ENCODE assay signal across 13 cellular contexts in the genomic region with DNA sequence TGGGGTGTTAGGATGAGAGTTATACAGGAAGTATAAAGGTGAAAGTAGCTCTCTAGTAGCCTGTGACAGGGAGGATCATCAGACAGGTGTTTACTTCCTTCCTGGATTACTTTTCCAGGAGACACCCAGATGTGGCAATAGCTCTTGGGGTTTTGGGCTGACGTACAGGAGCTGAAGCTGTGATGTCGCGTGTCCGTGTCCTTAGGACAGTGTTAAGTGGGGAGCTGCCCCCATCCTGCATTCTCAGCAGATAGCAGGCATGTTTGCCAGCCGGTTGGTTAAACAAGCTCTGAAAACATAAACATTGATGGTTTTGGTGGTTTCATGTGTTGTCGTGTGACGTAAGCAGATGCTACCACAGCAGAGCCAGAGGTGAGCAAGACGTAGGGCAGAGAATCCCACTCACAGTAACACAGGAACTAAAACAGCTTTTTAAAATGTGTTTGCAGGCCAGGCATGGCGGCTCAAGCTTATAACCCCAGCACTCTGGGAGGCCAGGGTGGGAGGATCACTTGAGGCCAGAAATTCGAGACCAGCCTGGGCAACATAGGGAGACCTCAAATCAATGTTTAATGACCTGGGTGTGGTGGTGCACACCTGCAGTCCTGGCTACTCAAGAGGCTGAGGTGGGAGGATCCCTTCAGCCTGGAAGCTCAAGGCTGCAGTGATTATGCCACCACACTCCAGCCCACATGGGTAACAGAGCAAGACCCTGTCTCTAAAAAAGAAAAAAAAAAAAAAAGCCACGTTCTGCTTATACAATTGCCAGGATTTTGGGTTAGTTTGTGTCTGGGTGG. TPM values are rescaled to one million over a fixed set of nuclear protein-coding genes. Genes with fewer than 3 reads are reported as not detected.
A peak's percentile ranks its signal among the peaks of the same experiment; 100 is the strongest.
DNase-seq lines count a peak whose midpoint lies in the region; ATAC-seq and TF ChIP-seq lines count a peak whose summit lies in the region.
"Had no signal": no experiment of that assay in that cellular context is flagged by ENCODE, and none has a peak within 500 bp of the region (broad histone marks: within the 10 kb centered on the region; RNA-seq: fewer than 3 reads in every experiment).

No MANE protein-coding gene starts in this region.

- TF ChIP-seq CTCF in type B pancreatic cell (conservative IDR thresholded peaks at IDR 0.05) = no peak

- CTCF ChIA-PET in T-cell (lab: Charles Lee) = interaction anchor here in 1 of 2 donors (0.7 to 1.8 kb wide), 8 partner anchors 8 to 817 kb away, joined by 3 to 23 read pairs (median 4); partner anchors contain the start of gene ZC3H18

- H3K27me3 Mint-ChIP-seq in T-cell = no peaks in the 10 kb centered on the region
- H3K27me3 Mint-ChIP-seq in type B pancreatic cell = no peaks in the 10 kb centered on the region
- H3K27me3 Mint-ChIP-seq: stimulated activated memory B cell treated with anti-CD40 and anti-IgM and Interleukin-4, amounts not matched to agents 10 μg/mL and 1 μg/mL and 100 μg/mL, for 72 hours had no signal

- POLR2A ChIA-PET in T-cell (lab: Charles Lee) = interaction anchor here in 1 of 2 donors (0.5 to 1.7 kb wide), 5 partner anchors 30 to 1267 kb away, joined by 3 to 12 read pairs (median 3); partner anchors contain the start of genes CYBA and ZC3H18

- H3K4me3 Mint-ChIP-seq in T-cell (peak overlapping the region; percentile 15 to 50 (median 47)), type B pancreatic cell (no peak overlapping the region)
- H3K4me3 Mint-ChIP-seq: nephron; stimulated activated memory B cell treated with anti-CD40 and anti-IgM and Interleukin-4, amounts not matched to agents 10 μg/mL and 1 μg/mL and 100 μg/mL, for 72 hours had no signal

- H3K9me3 Mint-ChIP-seq in T-cell (no peaks in the 10 kb centered on the region), type B pancreatic cell (no peaks in the 10 kb centered on the region)
- H3K9me3 Mint-ChIP-seq: nephron; stimulated activated memory B cell treated with anti-CD40 and anti-IgM and Interleukin-4, amounts not matched to agents 10 μg/mL and 1 μg/mL and 100 μg/mL, for 72 hours had no signal

- H3K27ac Mint-ChIP-seq in T-cell = peak overlapping the region; percentile 96
- H3K27ac Mint-ChIP-seq in type B pancreatic cell = no peak overlapping the region
- H3K27ac Mint-ChIP-seq: nephron; stimulated activated memory B cell treated with anti-CD40 and anti-IgM and Interleukin-4, amounts not matched to agents 10 μg/mL and 1 μg/mL and 100 μg/mL, for 72 hours had no signal

- H3K36me3 Mint-ChIP-seq in T-cell = peaks cover 33% of the 10 kb centered on the region
- H3K36me3 Mint-ChIP-seq in type B pancreatic cell = no peaks in the 10 kb centered on the region

- ATAC-seq in T-cell (replicated peaks in 1 of 4) (peak; percentile 83 to 88 (median 86)), esophagus mucosa (peak; percentile 45), HG03442 (IDR thresholded peaks at IDR 0.05; ENCODE audit: unreplicated experiment) (no peak), GM19023 (IDR thresholded peaks at IDR 0.05; ENCODE audit: unreplicated experiment) (no peak)
- ATAC-seq: stimulated activated memory B cell treated with anti-CD40 and anti-IgM and Interleukin-4, amounts not matched to agents 10 μg/mL and 1 μg/mL and 100 μg/mL, for 72 hours had no signal

- peaks cover 34 to 51% (median 44%) of the 10 kb centered on the region in 3 donors for H3K4me1 Mint-ChIP-seq in T-cell
- H3K4me1 Mint-ChIP-seq in type B pancreatic cell (ENCODE audit: unreplicated experiment) = peaks cover 20% of the 10 kb centered on the region

- DNase-seq in T-cell (peak; percentile 28 to 92 (median 76)), activated T-cell treated with anti-CD3 and anti-CD28 coated beads for 1 hour (ENCODE audit: low read depth) (peak; percentile 38), type B pancreatic cell (ENCODE audit: extremely low spot score, unreplicated experiment) (no peak)
- peak; percentile 49 to 50 for DNase-seq in stimulated activated CD8-positive, alpha-beta memory T cell treated with anti-CD3 and anti-CD28 coated beads, Interleukin-7, amount 100 ng/mL, for 1 hour (ENCODE audit: low read depth in 2 of 2)
- DNase-seq: GDM1, NCI-H2029 treated with DMSO at 0.1 percent for 48 hours had no signal

RNA-seq across cellular contexts. Expression of gene IL17C, which starts 18.3 kb away (rescaled TPM):
- under 1 TPM in 3 of 5 donors, not detected in 2; 0.35 to 0.93 (median 0.39) TPM for total RNA-seq in T-cell
- total RNA-seq in esophagus mucosa = not detected
- 0.39 TPM in 1 of 2 replicates, not detected in the other for total RNA-seq in type B pancreatic cell (ENCODE audit: low replicate concordance)
- total RNA-seq: cardiac septum, hepatocyte had no signal

RNA-seq across cellular contexts. Expression of gene CYBA, which starts 30.8 kb away (rescaled TPM):
- total RNA-seq in T-cell = 100 to 1,000 TPM; 271 to 456 (median 403) TPM
- total RNA-seq in esophagus mucosa = 66.3 TPM
- 120 and 144 TPM in 2 replicates for total RNA-seq in type B pancreatic cell (ENCODE audit: low replicate concordance)

RNA-seq across cellular contexts. Expression of gene MVD, which starts 42.8 kb away (rescaled TPM):
- total RNA-seq in T-cell (10 to 100 TPM; 52.3 to 81.4 (median 63.4) TPM), esophagus mucosa (154 TPM), type B pancreatic cell (ENCODE audit: low replicate concordance) (59.0 and 60.6 TPM in 2 replicates)

RNA-seq across cellular contexts. Expression of gene ZC3H18, which starts 49.9 kb away (rescaled TPM):
- total RNA-seq in T-cell (100 to 1,000 TPM in 2 of 5 donors, 10 to 100 TPM in 3; 87.0 to 111 (median 91.5) TPM), esophagus mucosa (21.9 TPM), type B pancreatic cell (ENCODE audit: low replicate concordance) (56.5 and 70.2 TPM in 2 replicates)

Comparison
In these comparisons a context has a peak if more than half of its experiments do, and no peak if none do; other contexts are left out.
1. ATAC-seq: peak in T-cell (4 of 4) and esophagus mucosa (single experiment); none in HG03442 (single experiment) and GM19023 (single experiment).